1 cellular context compared by ENCODE assay signal in genomic region chr14:32202941-32203882, GRCh38.
TF ChIP-seq lines count a peak whose summit lies in the region.

TSS of gene RNU6-8 (minus strand) at chr14:32203269.

TF ChIP-seq in HepG2, 621 proteins besides CTCF, POLR2A, EP300 and RAD21 (continued from another document and continues in another):
- TF ChIP-seq ATF6 (CRISPR knock-in tag; conservative IDR thresholded peaks at IDR 0.05) = peak; percentile 94
- TF ChIP-seq ZSCAN22 (CRISPR knock-in tag; IDR thresholded peaks at IDR 0.05) = no peak
- TF ChIP-seq DPF2 (CRISPR knock-in tag; IDR thresholded peaks at IDR 0.05; ENCODE audit: borderline replicate concordance, low read depth) = peak; percentile 64; the same call in 1 of the 2 replicates
- no peak for TF ChIP-seq ADNP (CRISPR knock-in tag; IDR thresholded peaks at IDR 0.05)
- TF ChIP-seq SAP130 (CRISPR knock-in tag; IDR thresholded peaks at IDR 0.05; ENCODE audit: low read depth) = peak; percentile 91
- TF ChIP-seq CENPT (CRISPR knock-in tag; IDR thresholded peaks at IDR 0.05; ENCODE audit: low read depth) = no peak
- no peak for TF ChIP-seq ZNF260 (CRISPR knock-in tag; IDR thresholded peaks at IDR 0.05; ENCODE audit: borderline replicate concordance, low read depth)
- no peak; the same call in 1 of the 2 replicates for TF ChIP-seq ZNF367 (CRISPR knock-in tag; IDR thresholded peaks at IDR 0.05; ENCODE audit: borderline replicate concordance)
- peak; percentile 50; the same call in 1 of the 2 replicates for TF ChIP-seq ZNF746 (CRISPR knock-in tag; IDR thresholded peaks at IDR 0.05)
- TF ChIP-seq ZMYM2 (CRISPR knock-in tag; IDR thresholded peaks at IDR 0.05) = no peak
- TF ChIP-seq PRMT3 (CRISPR knock-in tag; IDR thresholded peaks at IDR 0.05; ENCODE audit: borderline replicate concordance, low read depth) = peak; percentile 85
- no peak for TF ChIP-seq PCBP2 (optimal IDR thresholded peaks at IDR 0.05; ENCODE audit: low read depth, low read length, poor library complexity, severe bottlenecking)
- TF ChIP-seq ZBTB25 (CRISPR knock-in tag; IDR thresholded peaks at IDR 0.05) = peak; percentile 96
- TF ChIP-seq ZNF724P (CRISPR knock-in tag; IDR thresholded peaks at IDR 0.05; ENCODE audit: borderline replicate concordance) = no peak; the same call in 1 of the 2 replicates
- no peak for TF ChIP-seq DZIP1 (CRISPR knock-in tag; IDR thresholded peaks at IDR 0.05)
- peak; percentile 86 for TF ChIP-seq FOXP4 (CRISPR knock-in tag; IDR thresholded peaks at IDR 0.05)
- peak; percentile 94 for TF ChIP-seq HDAC1 (CRISPR knock-in tag; IDR thresholded peaks at IDR 0.05)
- peak; percentile 97; the same call in 1 of the 2 replicates for TF ChIP-seq ZNF615 (CRISPR knock-in tag; IDR thresholded peaks at IDR 0.05; ENCODE audit: borderline replicate concordance)
- peak; percentile 98 for TF ChIP-seq RBM39 (IDR thresholded peaks at IDR 0.05; ENCODE audit: low read depth, low read length, poor library complexity, severe bottlenecking)
- no peak for TF ChIP-seq IRF1 (CRISPR knock-in tag; IDR thresholded peaks at IDR 0.05; ENCODE audit: low read depth)
- no peak; the same call in 1 of the 2 replicates for TF ChIP-seq STAT5B (CRISPR knock-in tag; IDR thresholded peaks at IDR 0.05)
- 0 out of 2 replicates have a peak, but pooled peaks have one; percentile 25 for TF ChIP-seq ZNF138 (CRISPR knock-in tag; IDR thresholded peaks at IDR 0.05; ENCODE audit: low read depth)
- peak; percentile 57 for TF ChIP-seq SP5 (CRISPR knock-in tag; IDR thresholded peaks at IDR 0.05; ENCODE audit: borderline replicate concordance, low read depth)
- TF ChIP-seq ZNF574 (CRISPR knock-in tag; IDR thresholded peaks at IDR 0.05) = peak; percentile 83
- no peak for TF ChIP-seq GPBP1L1 (CRISPR knock-in tag; IDR thresholded peaks at IDR 0.05)
- peak; percentile 56 for TF ChIP-seq ZFAT (CRISPR knock-in tag; conservative IDR thresholded peaks at IDR 0.05)
- peak; percentile 97 for TF ChIP-seq KMT2B (CRISPR knock-in tag; IDR thresholded peaks at IDR 0.05)
- TF ChIP-seq PHF5A (CRISPR knock-in tag; IDR thresholded peaks at IDR 0.05; ENCODE audit: low read depth, unreplicated experiment) = peak; percentile 93
- peak; percentile 35; the same call in 1 of the 2 replicates for TF ChIP-seq ZBTB49 (CRISPR knock-in tag; IDR thresholded peaks at IDR 0.05; ENCODE audit: borderline replicate concordance)
- TF ChIP-seq ZNF530 (CRISPR knock-in tag; IDR thresholded peaks at IDR 0.05; ENCODE audit: low read depth) = no peak
- peak; percentile 93 for TF ChIP-seq ZNF124 (CRISPR knock-in tag; IDR thresholded peaks at IDR 0.05)
- TF ChIP-seq EZH2 (conservative IDR thresholded peaks at IDR 0.05; ENCODE audit: low read depth, low read length) = no peak
- peak; percentile 90 for TF ChIP-seq ZNF781 (CRISPR knock-in tag; IDR thresholded peaks at IDR 0.05; ENCODE audit: borderline replicate concordance, not compliant biosample characterization)
- peak; percentile 47; the same call in 1 of the 2 replicates for TF ChIP-seq ZNF44 (CRISPR knock-in tag; IDR thresholded peaks at IDR 0.05)
- peak; percentile 39; the same call in 1 of the 2 replicates for TF ChIP-seq ZNF543 (CRISPR knock-in tag; IDR thresholded peaks at IDR 0.05)
- TF ChIP-seq ZNF570 (CRISPR knock-in tag; IDR thresholded peaks at IDR 0.05; ENCODE audit: borderline replicate concordance) = no peak
- peak; percentile 87 for TF ChIP-seq RBFOX2 (IDR thresholded peaks at IDR 0.05; ENCODE audit: low read depth, low read length)
- TF ChIP-seq SP4 (CRISPR knock-in tag; IDR thresholded peaks at IDR 0.05) = peak; percentile 98
- TF ChIP-seq ZNF816 (CRISPR knock-in tag; IDR thresholded peaks at IDR 0.05; ENCODE audit: borderline replicate concordance) = peak; percentile 98
- TF ChIP-seq SSRP1 (CRISPR knock-in tag; IDR thresholded peaks at IDR 0.05) = peak; percentile 100
- TF ChIP-seq ZNF296 (CRISPR knock-in tag; conservative IDR thresholded peaks at IDR 0.05) = 0 out of 2 replicates have a peak, but pooled peaks have one; percentile 73
- no peak for TF ChIP-seq ATRX (CRISPR knock-in tag; IDR thresholded peaks at IDR 0.05; ENCODE audit: borderline replicate concordance)
- TF ChIP-seq MAX (IDR thresholded peaks at IDR 0.05) = no peak
- TF ChIP-seq POLR2G (IDR thresholded peaks at IDR 0.05; ENCODE audit: low read depth, low read length) = peak; percentile 93
- TF ChIP-seq ZNF772 (CRISPR knock-in tag; IDR thresholded peaks at IDR 0.05) = peak; percentile 6
- peak; percentile 98 for TF ChIP-seq KDM2A (CRISPR knock-in tag; IDR thresholded peaks at IDR 0.05; ENCODE audit: borderline replicate concordance, low read depth)
- peak; percentile 76 for TF ChIP-seq AGO1 (IDR thresholded peaks at IDR 0.05; ENCODE audit: low read depth, low read length, poor library complexity, severe bottlenecking)
- TF ChIP-seq ATAD3A (CRISPR knock-in tag; IDR thresholded peaks at IDR 0.05) = peak; percentile 94; the same call in 1 of the 2 replicates
- TF ChIP-seq ZZZ3 (CRISPR knock-in tag; IDR thresholded peaks at IDR 0.05; ENCODE audit: borderline replicate concordance) = no peak; the same call in 1 of the 2 replicates
